21 cellular contexts compared by ENCODE assay signal in the genomic region with DNA sequence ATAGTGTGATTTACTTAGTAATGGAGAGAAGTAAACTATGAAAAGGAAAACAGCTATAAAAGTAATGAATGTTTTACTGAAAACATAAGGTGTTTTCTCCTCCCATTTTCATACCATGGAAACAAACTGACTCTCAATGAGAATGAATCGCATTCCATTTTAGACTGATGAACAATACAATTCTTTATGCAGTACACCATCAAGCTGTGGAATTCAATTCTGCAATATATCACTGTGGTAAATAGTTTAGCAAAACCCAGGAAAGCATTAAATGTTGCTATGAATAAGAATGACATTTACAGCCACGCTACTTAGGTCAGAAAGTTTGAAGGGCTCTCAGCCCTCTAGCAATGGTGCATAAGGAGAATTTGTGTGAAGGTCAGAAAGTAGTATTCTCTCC. TPM values are rescaled to one million over a fixed set of nuclear protein-coding genes. Genes with fewer than 3 reads are reported as not detected.
A peak's percentile ranks its signal among the peaks of the same experiment; 100 is the strongest.
DNase-seq lines count a peak whose midpoint lies in the region; ATAC-seq and TF ChIP-seq lines count a peak whose summit lies in the region.
"Had no signal": no experiment of that assay in that cellular context is flagged by ENCODE, and none has a peak within 500 bp of the region (broad histone marks: within the 10 kb centered on the region; RNA-seq: fewer than 3 reads in every experiment).

No MANE protein-coding gene starts in this region.

- DNase-seq in mammary epithelial cell (peak; percentile 19), MCF 10A (ENCODE audit: unreplicated experiment) (no peak), choroid plexus epithelial cell (ENCODE audit: low read depth) (peak; percentile 20), iris pigment epithelial cell (ENCODE audit: low read depth) (peak; percentile 21), EL (no peak), NCI-H524 (lab: John Stamatoyannopoulos, UW) (no peak)
- DNase-seq: CD4-positive, alpha-beta memory T cell; GOT3; IMR-90; NCI-H1417 treated with DMSO at 0.1 percent for 48 hours; NCI-H2029; NCI-H345; NCI-H526; PC-3; RPMI8226 had no signal

- 43% methylated on average over 2 of the region's 2 CpGs for WGBS in mammary epithelial cell (ENCODE audit: low coverage, missing lambda C conversion rate)

- no peaks in the 10 kb centered on the region for H4K20me1 ChIP-seq in mammary epithelial cell (ENCODE audit: insufficient read depth, low read length)
- H4K20me1 ChIP-seq: BLaER1 had no signal

- peaks cover 8% of the 10 kb centered on the region for H3K4me1 ChIP-seq in mammary epithelial cell (ENCODE audit: insufficient read depth, low read length)
- H3K4me1 ChIP-seq: BLaER1 had no signal

- no peaks in the 10 kb centered on the region for H3K79me2 ChIP-seq in mammary epithelial cell (ENCODE audit: insufficient read depth, low read length)

- H3K36me3 ChIP-seq in mammary epithelial cell (ENCODE audit: insufficient read depth, low read length), result no peaks in the 10 kb centered on the region
- H3K36me3 ChIP-seq: BLaER1 had no signal

- dilution Hi-C loops in mammary epithelial cell (cut with HindIII; ENCODE audit: low sequenced_read_pairs), result no loop called here

- H3K36me3 Mint-ChIP-seq in MCF 10A (ENCODE audit: insufficient read depth, unreplicated experiment), result no peaks in the 10 kb centered on the region
- H3K36me3 Mint-ChIP-seq: CD4-positive, alpha-beta memory T cell had no signal

- peaks cover 8% of the 10 kb centered on the region for H3K9me3 Mint-ChIP-seq in MCF 10A (ENCODE audit: unreplicated experiment)

- POLR2A ChIA-PET in MCF 10A (lab: Yijun Ruan, JAX), result no interaction called here

- no peaks in the 10 kb centered on the region for H3K27me3 ChIP-seq in mammary epithelial cell (ENCODE audit: insufficient read depth, low read length)

- no peak overlapping the region for H3K9ac ChIP-seq in mammary epithelial cell (ENCODE audit: insufficient read depth, low read length)
- H3K9ac ChIP-seq: BLaER1 had no signal

- BruUV-seq in mammary epithelial cell (replicated peaks; lab: Mats Ljungman, UMichigan) (no TSS peak), MCF 10A (replicated peaks; lab: Mats Ljungman, UMichigan) (no TSS peak)

- TF ChIP-seq CTCF in mammary epithelial cell (conservative IDR thresholded peaks at IDR 0.05 in 1 of 2, IDR thresholded peaks at IDR 0.05 in 1 of 2; ENCODE audit: extremely low read depth in 1 of 2, insufficient read depth in 1 of 2, low read depth in 1 of 2, low read length in 2 of 2), result no peak
- no peak for TF ChIP-seq CTCF in MCF 10A (IDR thresholded peaks at IDR 0.05; ENCODE audit: unreplicated experiment)
- no peak for TF ChIP-seq CTCF in choroid plexus epithelial cell (conservative IDR thresholded peaks at IDR 0.05; ENCODE audit: low read depth, low read length)

- CTCF ChIA-PET in mammary epithelial cell (lab: Charles Lee; ENCODE audit: low non-redundant PET), result no interaction called here
- CTCF ChIA-PET in MCF 10A (lab: Yijun Ruan, JAX), result interaction anchor here (0.6 to 1.1 kb wide), 2 partner anchors 86 to 257 kb away, joined by 3 to 4 read pairs; no protein-coding TSS in a partner anchor

- H3K27me3 Mint-ChIP-seq in MCF 10A (ENCODE audit: insufficient read depth, unreplicated experiment), result no peaks in the 10 kb centered on the region
- H3K27me3 Mint-ChIP-seq: CD4-positive, alpha-beta memory T cell had no signal

- H3K4me3 ChIP-seq in mammary epithelial cell (replicated peaks in 1 of 3; ENCODE audit: insufficient read depth in 1 of 3, low read depth in 2 of 3, low read length in 3 of 3) (no peak overlapping the region), choroid plexus epithelial cell (ENCODE audit: low read depth, low read length) (no peak overlapping the region)
- H3K4me3 ChIP-seq: BLaER1 had no signal

- no peak overlapping the region for H3K27ac Mint-ChIP-seq in MCF 10A (ENCODE audit: low read depth, unreplicated experiment)
- H3K27ac Mint-ChIP-seq: CD4-positive, alpha-beta memory T cell had no signal

- in situ Hi-C loops in mammary epithelial cell (cut with MboI; ENCODE audit: low sequenced_read_pairs in 2 of 2), result no loop called here

- no peak overlapping the region for H2AFZ ChIP-seq in mammary epithelial cell (ENCODE audit: low read depth, low read length)

- no peaks in the 10 kb centered on the region for H3K9me3 ChIP-seq in mammary epithelial cell (replicated peaks; ENCODE audit: insufficient read depth, low read length)

- no peaks in the 10 kb centered on the region for H3K4me1 Mint-ChIP-seq in MCF 10A (ENCODE audit: insufficient read depth, unreplicated experiment)
- H3K4me1 Mint-ChIP-seq: CD4-positive, alpha-beta memory T cell had no signal

- H3K4me2 ChIP-seq in mammary epithelial cell (ENCODE audit: insufficient read depth, low read depth, low read length), result no peak overlapping the region
- H3K4me2 ChIP-seq: BLaER1 had no signal

- H3K27ac ChIP-seq in mammary epithelial cell (ENCODE audit: insufficient read depth, low read depth, low read length), result no peak overlapping the region
- H3K27ac ChIP-seq: 22Rv1, BLaER1, HL-60 had no signal

- H3K4me3 Mint-ChIP-seq in MCF 10A (ENCODE audit: unreplicated experiment), result no peak overlapping the region
- H3K4me3 Mint-ChIP-seq: CD4-positive, alpha-beta memory T cell had no signal

- no peak for ATAC-seq in GM18502 (IDR thresholded peaks at IDR 0.05; ENCODE audit: poor library complexity, unreplicated experiment)
- no peak for ATAC-seq in HG03108 (IDR thresholded peaks at IDR 0.05; ENCODE audit: unreplicated experiment)
- ATAC-seq: PC-3 had no signal

- intact Hi-C loops in mammary epithelial cell (cut with micrococcal nuclease) (no loop called here), MCF 10A (cut with micrococcal nuclease) (no loop called here)

RNA-seq across cellular contexts. Expression of a gene that starts 7.4 kb away (rescaled TPM):
- total RNA-seq in mammary epithelial cell (not detected), MCF 10A (2022) (not detected in 2 replicates)
- polyA plus RNA-seq in mammary epithelial cell, result not detected
- polyA minus RNA-seq in mammary epithelial cell, result not detected
- total RNA-seq: CD4-positive, alpha-beta memory T cell; HT1080; IMR-90; PC-3 had no signal
- polyA plus RNA-seq: CD4-positive, alpha-beta memory T cell; IMR-90 had no signal

Comparison
In these comparisons a context has a peak if more than half of its experiments do, and no peak if none do; other contexts are left out.
1. DNase-seq: peak in mammary epithelial cell (single experiment), choroid plexus epithelial cell (single experiment) and iris pigment epithelial cell (single experiment); none in MCF 10A (single experiment), EL (single experiment) and NCI-H524 (0 of 2).